ENCODE assay signal across 8 cellular contexts in genomic region chrX:54042609-54043010, GRCh38.
DNase-seq lines count a peak whose midpoint lies in the region; ATAC-seq lines count a peak whose summit lies in the region.

No MANE protein-coding gene starts in this region.

- no peak for ATAC-seq in effector memory CD8-positive, alpha-beta T cell (replicated peaks)
- ATAC-seq in GM19328 (IDR thresholded peaks at IDR 0.05; ENCODE audit: unreplicated experiment), result no peak

- H3K9me3 Mint-ChIP-seq in effector memory CD8-positive, alpha-beta T cell, result no peaks in the 10 kb centered on the region

- H3K27me3 Mint-ChIP-seq in effector memory CD8-positive, alpha-beta T cell, result no peaks in the 10 kb centered on the region

- DNase-seq in SIG-M5 treated with dmso at 0.1 percent for 504 hours (lab: John Stamatoyannopoulos, UW; ENCODE audit: unreplicated experiment) (peak; percentile 44), SIG-M5 (lab: John Stamatoyannopoulos, UW) (no peak), NCI-H446 treated with DMSO at 0.1 percent for 48 hours (lab: John Stamatoyannopoulos, UW) (peak; percentile 6), midbrain (lab: John Stamatoyannopoulos, UW) (peak; percentile 24)
- peak; percentile 3 to 4 for DNase-seq in activated CD4-positive, alpha-beta T cell treated with anti-CD3 and anti-CD28 coated beads, Interleukin-2, amount 50 U/mL, for 24 hours (ENCODE audit: low read depth in 1 of 2, low spot score in 1 of 2)
- peak; percentile 10 to 32 (median 14) for DNase-seq in effector memory CD8-positive, alpha-beta T cell
- peak; percentile 40 for DNase-seq in stimulated activated naive CD4-positive, alpha-beta T cell treated with Interleukin-2 at 50 U/mL for 16 hours (lab: John Stamatoyannopoulos, UW)

- peaks cover 36% of the 10 kb centered on the region for H3K36me3 Mint-ChIP-seq in effector memory CD8-positive, alpha-beta T cell (ENCODE audit: insufficient read depth)

- H3K4me3 Mint-ChIP-seq in effector memory CD8-positive, alpha-beta T cell, result peak overlapping the region; percentile 89 to 90

- H3K27ac Mint-ChIP-seq in effector memory CD8-positive, alpha-beta T cell, result peak overlapping the region; percentile 93 to 94

- H3K4me1 Mint-ChIP-seq in effector memory CD8-positive, alpha-beta T cell (ENCODE audit: low read depth in 2 of 2), result peaks cover 8 to 12% of the 10 kb centered on the region in 2 donors
